Comparison of ENCODE assay signal across 20 cellular contexts in the genomic region with DNA sequence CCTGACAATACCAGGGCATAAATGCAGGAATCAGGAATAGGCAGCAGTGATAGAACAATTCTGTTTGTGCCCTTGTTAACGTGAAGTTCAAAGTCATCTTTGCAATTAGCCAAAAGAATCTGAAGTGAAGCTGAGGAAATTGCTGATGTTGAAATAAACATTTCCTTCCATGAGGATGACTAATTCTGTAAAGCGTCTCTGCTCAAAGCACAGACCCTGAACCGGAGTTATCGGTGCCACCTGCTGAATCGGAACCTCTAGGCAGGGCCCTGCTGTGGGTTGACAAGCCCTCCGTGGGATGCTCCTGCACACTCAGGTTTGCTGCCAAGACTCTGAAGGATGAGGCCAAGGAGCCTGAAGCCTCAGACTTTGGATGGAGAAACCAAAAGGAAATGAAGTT. TPM values are rescaled to one million over a fixed set of nuclear protein-coding genes. Genes with fewer than 3 reads are reported as not detected.
DNase-seq lines count a peak whose midpoint lies in the region; ATAC-seq, FAIRE-seq and TF ChIP-seq lines count a peak whose summit lies in the region.
"Had no signal": no experiment of that assay in that cellular context is flagged by ENCODE, and none has a peak within 500 bp of the region (broad histone marks: within the 10 kb centered on the region; RNA-seq: fewer than 3 reads in every experiment).

No MANE protein-coding gene starts in this region.

- no TSS peak for BruUV-seq in K562 (replicated peaks; lab: Mats Ljungman, UMichigan)

- intact Hi-C loops in K562 (cut with micrococcal nuclease), result loop anchor here (10.0 kb wide), 1 partner anchor 425 kb away; no protein-coding TSS in a partner anchor

- 13% methylated on average over 6 of the region's 6 CpGs for WGBS in K562 (ENCODE audit: insufficient coverage, low coverage, missing lambda C conversion rate)

- no peak for TF ChIP-seq POLR2A in K562 (conservative IDR thresholded peaks at IDR 0.05)

- no peaks in the 10 kb centered on the region for H3K9me3 Mint-ChIP-seq in natural killer cell treated with Interleukin-12 subunit alpha and Interleukin-12 subunit beta and Interleukin-15 and Interleukin-18, amount 100 ng/mL, for 72 hours
- H3K9me3 Mint-ChIP-seq: activated naive CD4-positive, alpha-beta T cell treated with anti-CD3 and anti-CD28 coated beads, Interleukin-2, amount 50 U/mL, for 24 hours; CD4-positive, alpha-beta T cell; endodermal cell had no signal

- no peak for TF ChIP-seq EP300 in K562 (IDR thresholded peaks at IDR 0.05; ENCODE audit: low read length)

- no peak overlapping the region for H3K4me2 ChIP-seq in K562 (ENCODE audit: insufficient read depth, low read length)

- H3K27me3 ChIP-seq in MG63 (no peaks in the 10 kb centered on the region), K562 (ENCODE audit: control insufficient read depth in 2 of 2, insufficient read depth in 2 of 2, low read length in 2 of 2) (peaks cover 36 to 58% of the 10 kb centered on the region in 2 experiments)
- H3K27me3 ChIP-seq: vagina had no signal

- H3K36me3 ChIP-seq in MG63, result no peaks in the 10 kb centered on the region
- no peaks in the 10 kb centered on the region for H3K36me3 ChIP-seq in K562 (ENCODE audit: control insufficient read depth, insufficient read depth, low read length)
- H3K36me3 ChIP-seq: vagina had no signal

- H3K4me3 ChIP-seq in MG63, result no peak overlapping the region
- no peak overlapping the region for H3K4me3 ChIP-seq in K562
- H3K4me3 ChIP-seq: mucosa of descending colon, vagina had no signal

- H3K9ac ChIP-seq in K562 (ENCODE audit: insufficient read depth in 1 of 2, low read depth in 2 of 2, low read length in 2 of 2), result no peak overlapping the region
- H3K9ac ChIP-seq: parathyroid adenoma had no signal

- in situ Hi-C loops in K562 (cut with MboI), result loop anchor here (10.0 kb wide), 1 partner anchor 415 kb away; no protein-coding TSS in a partner anchor
- in situ Hi-C loops in G401 (cut with HindIII; ENCODE audit: low sequenced_read_pairs), result no loop called here

- no peaks in the 10 kb centered on the region for H3K79me2 ChIP-seq in K562 (ENCODE audit: control insufficient read depth, insufficient read depth, low read length)

- H3K4me3 Mint-ChIP-seq in natural killer cell treated with Interleukin-12 subunit alpha and Interleukin-12 subunit beta and Interleukin-15 and Interleukin-18, amount 100 ng/mL, for 72 hours, result no peak overlapping the region
- H3K4me3 Mint-ChIP-seq: activated naive CD4-positive, alpha-beta T cell treated with anti-CD3 and anti-CD28 coated beads, Interleukin-2, amount 50 U/mL, for 24 hours; CD4-positive, alpha-beta T cell; endodermal cell had no signal

- no peak for TF ChIP-seq RAD21 in K562 (CRISPR knock-in tag; conservative IDR thresholded peaks at IDR 0.05 in 1 of 2, IDR thresholded peaks at IDR 0.05 in 1 of 2)

- no peaks in the 10 kb centered on the region for H3K9me3 ChIP-seq in MG63
- H3K9me3 ChIP-seq in K562 (replicated peaks; ENCODE audit: control insufficient read depth, insufficient read depth, low read depth, low read length), result no peaks in the 10 kb centered on the region
- H3K9me3 ChIP-seq: mucosa of descending colon, vagina had no signal

- H3K36me3 Mint-ChIP-seq in natural killer cell treated with Interleukin-12 subunit alpha and Interleukin-12 subunit beta and Interleukin-15 and Interleukin-18, amount 100 ng/mL, for 72 hours, result no peaks in the 10 kb centered on the region
- H3K36me3 Mint-ChIP-seq: activated naive CD4-positive, alpha-beta T cell treated with anti-CD3 and anti-CD28 coated beads, Interleukin-2, amount 50 U/mL, for 24 hours had no signal

- peaks cover 0 to 4% of the 10 kb centered on the region in 2 donors for H3K4me1 Mint-ChIP-seq in natural killer cell treated with Interleukin-12 subunit alpha and Interleukin-12 subunit beta and Interleukin-15 and Interleukin-18, amount 100 ng/mL, for 72 hours (ENCODE audit: low read depth in 2 of 2)
- H3K4me1 Mint-ChIP-seq: activated naive CD4-positive, alpha-beta T cell treated with anti-CD3 and anti-CD28 coated beads, Interleukin-2, amount 50 U/mL, for 24 hours; endodermal cell had no signal

- ATAC-seq in K562, result no peak
- ATAC-seq in natural killer cell treated with Interleukin-12 subunit alpha and Interleukin-12 subunit beta and Interleukin-15 and Interleukin-18, amount 100 ng/mL, for 72 hours, result no peak
- no peak for ATAC-seq in GM19023 (IDR thresholded peaks at IDR 0.05; ENCODE audit: unreplicated experiment)
- ATAC-seq: mucosa of descending colon had no signal

- no peak overlapping the region for H3K27ac ChIP-seq in K562 (ENCODE audit: extremely low read depth, low read depth, low read length)
- H3K27ac ChIP-seq: parathyroid adenoma, vagina had no signal

- CTCF ChIA-PET in K562 (lab: Yijun Ruan, JAX; ENCODE audit: low intra/inter-chr PET ratio), result no interaction called here

- H3K27ac Mint-ChIP-seq in natural killer cell treated with Interleukin-12 subunit alpha and Interleukin-12 subunit beta and Interleukin-15 and Interleukin-18, amount 100 ng/mL, for 72 hours, result peak overlapping the region in 1 of 2 donors; percentile 41
- H3K27ac Mint-ChIP-seq: activated naive CD4-positive, alpha-beta T cell treated with anti-CD3 and anti-CD28 coated beads, Interleukin-2, amount 50 U/mL, for 24 hours; CD4-positive, alpha-beta T cell; endodermal cell had no signal

- no peak for TF ChIP-seq CTCF in K562 (IDR thresholded peaks at IDR 0.05 in 2 of 3, conservative IDR thresholded peaks at IDR 0.05 in 1 of 3; ENCODE audit: insufficient read depth in 2 of 3, low read depth in 1 of 3, low read length in 3 of 3)

- H3K27me3 Mint-ChIP-seq in natural killer cell treated with Interleukin-12 subunit alpha and Interleukin-12 subunit beta and Interleukin-15 and Interleukin-18, amount 100 ng/mL, for 72 hours, result peaks cover 0 to 3% of the 10 kb centered on the region in 2 donors
- H3K27me3 Mint-ChIP-seq: CD4-positive, alpha-beta T cell had no signal

- no peaks in the 10 kb centered on the region; the same call in 1 of the 2 replicates for H4K20me1 ChIP-seq in K562 (replicated peaks; ENCODE audit: control insufficient read depth, insufficient read depth, low read length)

- no peaks in the 10 kb centered on the region for H3K9me1 ChIP-seq in K562 (ENCODE audit: control insufficient read depth, insufficient read depth, low read length)

- peak; percentile 48 for DNase-seq in EH (ENCODE audit: low read depth)
- DNase-seq in MG63, result peak; percentile 23
- no peak for DNase-seq in K562 (ENCODE audit: extremely low read depth in 1 of 4, low spot score in 3 of 4)
- peak; percentile 3 to 41 for DNase-seq in lung microvascular endothelial cell (ENCODE audit: low read depth in 2 of 2)
- no peak for DNase-seq in DMS153 treated with DMSO at 0.1 percent for 48 hours (lab: John Stamatoyannopoulos, UW; ENCODE audit: unreplicated experiment)
- no peak for DNase-seq in G401 (ENCODE audit: low spot score)
- DNase-seq in natural killer cell treated with Interleukin-12 subunit alpha and Interleukin-12 subunit beta and Interleukin-15 and Interleukin-18, amount 100 ng/mL, for 72 hours (ENCODE audit: low spot score), result no peak
- DNase-seq: activated CD4-positive, alpha-beta T cell treated with anti-CD3 and anti-CD28 coated beads for 1 hour; caudate nucleus; CD4-positive, alpha-beta T cell; endodermal cell; mucosa of descending colon; NCI-H2081; NCI-H69; T-helper 2 cell had no signal

- FAIRE-seq in K562 (lab: Jason Lieb, UNC), result no peak

- H3K4me1 ChIP-seq in K562 (replicated peaks in 1 of 2; ENCODE audit: control insufficient read depth in 2 of 2, insufficient read depth in 2 of 2, low read length in 2 of 2), result peaks cover 5 to 6% of the 10 kb centered on the region in 2 experiments; a peak in 2 of 5 replicates
- H3K4me1 ChIP-seq: vagina had no signal

- H2AFZ ChIP-seq in K562 (ENCODE audit: low read depth, low read length), result no peak overlapping the region
- H2AFZ ChIP-seq: parathyroid adenoma had no signal

- POLR2A ChIA-PET in K562 (lab: Yijun Ruan, JAX), result interaction anchor here (0.6 to 0.7 kb wide), 2 partner anchors 36 to 132 kb away, joined by 3 read pairs; no protein-coding TSS in a partner anchor

RNA-seq across cellular contexts. Expression of a gene that starts 37.0 kb away (rescaled TPM):
- total RNA-seq in MG63 (2014; rRNA removed; shearing (Covaris generic); ENCODE audit: low replicate concordance), result not detected in 2 replicates
- not detected in 2 replicates for total RNA-seq in K562 (2011; cell fraction: chromatin; rRNA removed; ENCODE audit: low replicate concordance)
- total RNA-seq in K562 (2011; cell fraction: nucleolus; rRNA removed), result not detected in 2 replicates
- not detected in 2 replicates for total RNA-seq in K562 (2011; cell fraction: nucleoplasm; rRNA removed)
- total RNA-seq in K562 (2014; rRNA removed) (not detected in 2 replicates), K562 (2014; rRNA removed; fragmentation: Illumina TruSeq; extraction: Trizol) (not detected in 2 replicates), K562 (2015; rRNA removed; fragmentation: Illumina TruSeq; extraction: Trizol) (0.60 TPM in 1 of 2 replicates, not detected in the other), K562 (2021) (0.69 and 0.76 TPM in 2 replicates), lung microvascular endothelial cell (not detected in 2 replicates)
- polyA plus RNA-seq in K562 (2011; rRNA removed) (not detected in 2 replicates), K562 (2014; fragmentation: Illumina TruSeq; extraction: Trizol) (not detected in 2 replicates), K562 (2014; fragmentation: Nextera tagmentation; extraction: Ambion mirVana) (under 1 TPM in 1 of 2 experiments, not detected in 1; 0.01 TPM), K562 (2014; rRNA removed) (not detected in 2 replicates)
- 0.07 TPM in 1 of 2 replicates, not detected in the other for polyA plus RNA-seq in K562 (2011; cell fraction: cytosol; rRNA removed)
- 0.04 TPM in 1 of 2 replicates, not detected in the other for polyA plus RNA-seq in K562 (2011; cell fraction: nucleus; rRNA removed)
- polyA plus RNA-seq in K562 (2012), result 0.10 and 0.11 TPM in 2 replicates
- polyA minus RNA-seq in K562 (2011; rRNA and poly(A)+ RNA removed), result not detected in 2 replicates
- polyA minus RNA-seq in K562 (2011; cell fraction: cytosol; rRNA and poly(A)+ RNA removed), result not detected in 2 replicates
- not detected in 2 replicates for polyA minus RNA-seq in K562 (2011; cell fraction: nucleus; rRNA and poly(A)+ RNA removed)
- 1.9 and 2.4 TPM in 2 replicates for total RNA-seq in G401 (2014; rRNA removed; shearing (Covaris generic))
- under 1 TPM; 0.38 to 0.59 TPM for total RNA-seq in natural killer cell treated with Interleukin-12 subunit alpha and Interleukin-12 subunit beta and Interleukin-15 and Interleukin-18, amount 100 ng/mL, for 72 hours
- total RNA-seq: LHCN-M2 had no signal

RNA-seq across cellular contexts. Expression of a gene that starts 55.0 kb away (rescaled TPM):
- not detected in 2 replicates for total RNA-seq in MG63 (2014; rRNA removed; shearing (Covaris generic); ENCODE audit: low replicate concordance)
- total RNA-seq in K562 (2011; cell fraction: chromatin; rRNA removed; ENCODE audit: low replicate concordance), result not detected in 2 replicates
- total RNA-seq in K562 (2011; cell fraction: nucleolus; rRNA removed), result not detected in 2 replicates
- total RNA-seq in K562 (2011; cell fraction: nucleoplasm; rRNA removed), result not detected in 2 replicates
- total RNA-seq in K562 (2014; rRNA removed) (not detected in 2 replicates), K562 (2014; rRNA removed; fragmentation: Illumina TruSeq; extraction: Trizol) (not detected in 2 replicates), K562 (2015; rRNA removed; fragmentation: Illumina TruSeq; extraction: Trizol) (not detected in 2 replicates), K562 (2021) (0.09 and 0.16 TPM in 2 replicates), lung microvascular endothelial cell (not detected in 2 replicates)
- polyA plus RNA-seq in K562 (2011; rRNA removed) (0.06 TPM in 1 of 2 replicates, not detected in the other), K562 (2014; fragmentation: Illumina TruSeq; extraction: Trizol) (not detected in 2 replicates), K562 (2014; fragmentation: Nextera tagmentation; extraction: Ambion mirVana) (not detected), K562 (2014; rRNA removed) (not detected in 2 replicates)
- not detected in 2 replicates for polyA plus RNA-seq in K562 (2011; cell fraction: cytosol; rRNA removed)
- polyA plus RNA-seq in K562 (2011; cell fraction: nucleus; rRNA removed), result not detected in 2 replicates
- polyA plus RNA-seq in K562 (2012), result not detected in 2 replicates
- polyA minus RNA-seq in K562 (2011; rRNA and poly(A)+ RNA removed), result not detected in 2 replicates
- polyA minus RNA-seq in K562 (2011; cell fraction: cytosol; rRNA and poly(A)+ RNA removed), result not detected in 2 replicates
- polyA minus RNA-seq in K562 (2011; cell fraction: nucleus; rRNA and poly(A)+ RNA removed), result not detected in 2 replicates
- 0.10 TPM in 1 of 2 replicates, not detected in the other for total RNA-seq in G401 (2014; rRNA removed; shearing (Covaris generic))
- 1 to 10 TPM in 1 of 2 donors, under 1 TPM in 1; 0.88 to 2.3 TPM for total RNA-seq in natural killer cell treated with Interleukin-12 subunit alpha and Interleukin-12 subunit beta and Interleukin-15 and Interleukin-18, amount 100 ng/mL, for 72 hours
- total RNA-seq: LHCN-M2 had no signal

Comparison
In these comparisons a context has a peak if more than half of its experiments do, and no peak if none do; other contexts are left out.
1. DNase-seq: peak in EH (single experiment), MG63 (single experiment) and lung microvascular endothelial cell (2 of 2); none in K562 (0 of 4), DMS153 treated with DMSO at 0.1 percent for 48 hours (single experiment), G401 (single experiment) and natural killer cell treated with Interleukin-12 subunit alpha and Interleukin-12 subunit beta and Interleukin-15 and Interleukin-18, amount 100 ng/mL, for 72 hours (single experiment).